ENCODE assay signal across 10 cellular contexts in genomic region chr3:18111702-18112311, GRCh38.
DNase-seq lines count a peak whose midpoint lies in the region; ATAC-seq, FAIRE-seq and TF ChIP-seq lines count a peak whose summit lies in the region.
"Had no signal": no experiment of that assay in that cellular context is flagged by ENCODE, and none has a peak within 500 bp of the region (broad histone marks: within the 10 kb centered on the region; RNA-seq: fewer than 3 reads in every experiment).

No MANE protein-coding gene starts in this region.

- DNase-seq in Right ventricle myocardium inferior (ENCODE audit: missing footprints) (no peak), Right ventricle myocardium superior (no peak), H4 (ENCODE audit: low spot score) (peak; percentile 5), astrocyte (ENCODE audit: low read depth) (no peak), mesenteric fat pad (ENCODE audit: low spot score) (no peak), NCI-H2081 treated with DMSO at 0.1 percent for 48 hours (lab: John Stamatoyannopoulos, UW) (no peak)

- H3K27ac ChIP-seq in KMS-11 = peak overlapping the region; percentile 32; the same call in 1 of the 2 replicates
- no peak overlapping the region for H3K27ac ChIP-seq in astrocyte (ENCODE audit: low read depth, low read length)
- no peak overlapping the region for H3K27ac ChIP-seq in thymus (ENCODE audit: low read depth)
- H3K27ac ChIP-seq: HL-60 had no signal

- H3K4me3 ChIP-seq in KMS-11 (IDR thresholded peaks at IDR 0.05; ENCODE audit: insufficient read depth, low read depth, low read length) = no peak overlapping the region
- no peak overlapping the region for H3K4me3 ChIP-seq in astrocyte (ENCODE audit: insufficient read depth, low read depth, low read length)
- peak overlapping the region; percentile 52 for H3K4me3 ChIP-seq in thymus (ENCODE audit: low read length)

- intact Hi-C loops in Right ventricle myocardium inferior (cut with DNase I) = no loop called here
- intact Hi-C loops in Right ventricle myocardium superior (cut with DNase I) = no loop called here

- ATAC-seq in Right ventricle myocardium inferior (peak; percentile 57), Right ventricle myocardium superior (ENCODE audit: poor library complexity) (no peak)

- H3K4me2 ChIP-seq in KMS-11 = peak overlapping the region; percentile 76
- peak overlapping the region; percentile 24 for H3K4me2 ChIP-seq in astrocyte (ENCODE audit: low read length)

- 1% methylated on average over 6 of the region's 6 CpGs for WGBS in thymus

- H3K27ac Mint-ChIP-seq in astrocyte (ENCODE audit: unreplicated experiment) = no peak overlapping the region

- peaks cover 2% of the 10 kb centered on the region for H3K9me3 Mint-ChIP-seq in astrocyte (ENCODE audit: unreplicated experiment)

- no peak overlapping the region for H3K4me3 Mint-ChIP-seq in astrocyte (ENCODE audit: unreplicated experiment)

- no peaks in the 10 kb centered on the region for H3K36me3 Mint-ChIP-seq in astrocyte (ENCODE audit: low read depth, unreplicated experiment)

- H2AFZ ChIP-seq in KMS-11 (ENCODE audit: low read depth) = peak overlapping the region; percentile 76
- peak overlapping the region; percentile 55 for H2AFZ ChIP-seq in astrocyte (ENCODE audit: low read depth, low read length)

- H3K36me3 ChIP-seq in KMS-11 (ENCODE audit: insufficient read depth) (no peaks in the 10 kb centered on the region), astrocyte (ENCODE audit: insufficient read depth, low read length) (no peaks in the 10 kb centered on the region), thymus (ENCODE audit: control insufficient read depth, insufficient read depth) (no peaks in the 10 kb centered on the region)

- H3K9ac ChIP-seq in KMS-11 (peak overlapping the region; percentile 30; the same call in 1 of the 2 replicates), astrocyte (ENCODE audit: low read length) (no peak overlapping the region)

- no peaks in the 10 kb centered on the region for H3K27me3 Mint-ChIP-seq in astrocyte (ENCODE audit: low read depth, unreplicated experiment)

- H3K4me1 Mint-ChIP-seq in astrocyte (ENCODE audit: low read depth, unreplicated experiment) = peaks cover 5% of the 10 kb centered on the region

- no peak for FAIRE-seq in astrocyte (lab: Jason Lieb, UNC)
- FAIRE-seq: endothelial cell of umbilical vein had no signal

- H4K20me1 ChIP-seq in KMS-11 (ENCODE audit: insufficient read depth) = no peaks in the 10 kb centered on the region
- no peaks in the 10 kb centered on the region for H4K20me1 ChIP-seq in astrocyte (ENCODE audit: insufficient read depth, low read length)

- no peak for TF ChIP-seq CTCF in KMS-11 (conservative IDR thresholded peaks at IDR 0.05; ENCODE audit: low read depth, low read length)
- TF ChIP-seq CTCF in astrocyte (IDR thresholded peaks at IDR 0.05; ENCODE audit: insufficient read depth, low read depth, low read length) = no peak

- no peaks in the 10 kb centered on the region for H3K9me3 ChIP-seq in astrocyte (ENCODE audit: insufficient read depth, low read depth, low read length)
- no peaks in the 10 kb centered on the region for H3K9me3 ChIP-seq in thymus (ENCODE audit: control insufficient read depth)

- no peaks in the 10 kb centered on the region for H3K4me1 ChIP-seq in KMS-11 (ENCODE audit: low read depth, poor library complexity, severe bottlenecking)
- H3K4me1 ChIP-seq in astrocyte (ENCODE audit: insufficient read depth, low read length) = peaks cover 4% of the 10 kb centered on the region
- peaks cover 11% of the 10 kb centered on the region for H3K4me1 ChIP-seq in thymus (ENCODE audit: control insufficient read depth, insufficient read depth, low read length)

- H3K27me3 ChIP-seq in KMS-11 (ENCODE audit: insufficient read depth, low read depth) = no peaks in the 10 kb centered on the region
- H3K27me3 ChIP-seq in astrocyte (ENCODE audit: insufficient read depth, low read length) = no peaks in the 10 kb centered on the region
- no peaks in the 10 kb centered on the region for H3K27me3 ChIP-seq in thymus (ENCODE audit: control insufficient read depth, insufficient read depth)

- H3K79me2 ChIP-seq in KMS-11 (ENCODE audit: insufficient read depth, low read depth) = no peaks in the 10 kb centered on the region
- no peaks in the 10 kb centered on the region for H3K79me2 ChIP-seq in astrocyte (ENCODE audit: insufficient read depth, low read length)
